11 cellular contexts compared by ENCODE assay signal in the genomic region with DNA sequence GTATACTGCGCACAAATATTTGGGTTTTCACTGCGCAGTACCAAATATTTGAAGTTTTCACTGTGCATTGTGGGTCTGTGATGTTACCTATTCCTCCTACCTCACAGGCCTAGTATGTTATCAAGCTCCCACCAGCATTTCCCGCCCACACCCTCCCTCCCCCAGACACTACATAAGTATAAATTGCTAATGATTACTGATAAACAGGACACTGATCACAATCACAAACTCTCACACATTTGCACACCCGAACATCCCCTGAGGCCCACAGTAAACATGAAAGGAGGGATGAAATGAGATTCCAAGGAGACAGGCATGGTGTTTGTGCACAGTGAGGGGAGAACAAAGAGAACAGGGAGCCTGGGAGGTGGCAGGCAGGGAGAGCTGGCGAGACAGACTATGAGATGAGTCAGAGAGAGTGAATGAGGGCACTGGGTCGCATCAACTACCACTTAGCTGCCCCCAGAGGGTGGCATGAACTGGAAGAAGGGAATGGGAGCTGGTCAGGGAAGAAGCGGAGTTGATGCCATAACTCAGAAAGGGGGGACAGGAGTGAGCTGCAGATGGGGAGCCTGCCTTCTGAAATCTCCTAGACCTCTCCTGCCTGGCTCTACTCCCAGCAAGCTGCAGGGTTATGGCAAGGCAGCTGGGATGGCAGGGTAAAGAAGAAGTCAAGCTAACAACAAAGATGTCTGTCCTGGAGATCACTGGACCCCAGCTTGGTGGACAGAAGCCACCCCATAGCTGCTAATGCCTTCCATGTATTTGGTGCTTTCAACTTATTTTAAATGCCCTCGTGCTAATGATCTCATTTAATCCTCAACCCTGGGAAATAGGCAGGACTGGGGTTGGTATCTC. TPM values are rescaled to one million over a fixed set of nuclear protein-coding genes. Genes with fewer than 3 reads are reported as not detected.
A peak's percentile ranks its signal among the peaks of the same experiment; 100 is the strongest.
DNase-seq lines count a peak whose midpoint lies in the region; ATAC-seq and TF ChIP-seq lines count a peak whose summit lies in the region.
"Had no signal": no experiment of that assay in that cellular context is flagged by ENCODE, and none has a peak within 500 bp of the region (broad histone marks: within the 10 kb centered on the region; RNA-seq: fewer than 3 reads in every experiment).

No MANE protein-coding gene starts in this region.

- H3K27me3 Mint-ChIP-seq in MCF 10A (ENCODE audit: insufficient read depth, unreplicated experiment) = no peaks in the 10 kb centered on the region

- no peaks in the 10 kb centered on the region for H3K4me1 ChIP-seq in breast epithelium
- H3K4me1 ChIP-seq in testis = peaks cover 6% of the 10 kb centered on the region

- H3K9me3 Mint-ChIP-seq in MCF 10A (ENCODE audit: unreplicated experiment) = no peaks in the 10 kb centered on the region

- H3K4me3 Mint-ChIP-seq in MCF 10A (ENCODE audit: unreplicated experiment) = no peak overlapping the region

- H3K27ac ChIP-seq in breast epithelium (no peak overlapping the region), testis (no peak overlapping the region)

- H3K4me3 ChIP-seq in breast epithelium (no peak overlapping the region), kidney epithelial cell (ENCODE audit: low read depth, low read length) (no peak overlapping the region), testis (no peak overlapping the region)

- no peaks in the 10 kb centered on the region for H3K36me3 Mint-ChIP-seq in MCF 10A (ENCODE audit: insufficient read depth, unreplicated experiment)

- 76 to 83% methylated on average over 8 of the region's 8 CpGs for WGBS in testis, 2 donors

- H3K4me1 Mint-ChIP-seq in MCF 10A (ENCODE audit: insufficient read depth, unreplicated experiment) = peaks cover 15% of the 10 kb centered on the region

- H3K27ac Mint-ChIP-seq in MCF 10A (ENCODE audit: low read depth, unreplicated experiment) = peak overlapping the region; percentile 2

- POLR2A ChIA-PET in MCF 10A (lab: Yijun Ruan, JAX) = interaction anchor here (0.9 kb wide), 1 partner anchor 9 kb away, joined by 3 read pairs; no protein-coding TSS in a partner anchor

- intact Hi-C loops in MCF 10A (cut with micrococcal nuclease) = no loop called here
- intact Hi-C loops in breast epithelium (cut with DNase I; ENCODE audit: low total_unique reads) = no loop called here
- intact Hi-C loops in testis (cut with DNase I; ENCODE audit: low total_unique reads) = no loop called here

- CTCF ChIA-PET in MCF 10A (lab: Yijun Ruan, JAX) = interaction anchor here (0.5 to 0.9 kb wide), 6 partner anchors 26 to 555 kb away, joined by 3 to 6 read pairs (median 4); no protein-coding TSS in a partner anchor

- no peak for TF ChIP-seq POLR2A in breast epithelium (IDR thresholded peaks at IDR 0.05)
- no peak for TF ChIP-seq POLR2A in testis (IDR thresholded peaks at IDR 0.05)

- TF ChIP-seq CTCF in MCF 10A (IDR thresholded peaks at IDR 0.05; ENCODE audit: unreplicated experiment) (no peak), breast epithelium (IDR thresholded peaks at IDR 0.05) (no peak), kidney epithelial cell (IDR thresholded peaks at IDR 0.05; ENCODE audit: insufficient read depth, low read length, poor library complexity, severe bottlenecking) (peak; percentile 2), testis (IDR thresholded peaks at IDR 0.05) (no peak)

- H3K9me3 ChIP-seq in breast epithelium (no peaks in the 10 kb centered on the region), testis (no peaks in the 10 kb centered on the region)

- H3K27me3 ChIP-seq in breast epithelium = no peaks in the 10 kb centered on the region
- H3K27me3 ChIP-seq in kidney epithelial cell (ENCODE audit: control insufficient read depth, insufficient read depth, low read length) = no peaks in the 10 kb centered on the region
- no peaks in the 10 kb centered on the region for H3K27me3 ChIP-seq in testis

- no TSS peak for BruUV-seq in MCF 10A (replicated peaks; lab: Mats Ljungman, UMichigan)

- H3K36me3 ChIP-seq in breast epithelium = no peaks in the 10 kb centered on the region
- no peaks in the 10 kb centered on the region for H3K36me3 ChIP-seq in kidney epithelial cell (ENCODE audit: control insufficient read depth, insufficient read depth, low read length)
- H3K36me3 ChIP-seq in testis (ENCODE audit: low read depth, missing control alignments) = no peaks in the 10 kb centered on the region

- DNase-seq in MCF 10A (ENCODE audit: unreplicated experiment) = no peak
- DNase-seq in breast epithelium (ENCODE audit: low spot score in 2 of 2) = no peak
- peak; percentile 46 for DNase-seq in amniotic epithelial cell (ENCODE audit: low read depth)
- DNase-seq in kidney epithelial cell (ENCODE audit: low read depth) = peak; percentile 62
- DNase-seq in activated T-cell treated with anti-CD3 and anti-CD28 coated beads for 4 hours = no peak
- no peak for DNase-seq in globus pallidus (ENCODE audit: low spot score)
- DNase-seq in testis = no peak
- DNase-seq: Kasumi-1, T-helper 2 cell had no signal

- no peak for ATAC-seq in HG03442 (IDR thresholded peaks at IDR 0.05; ENCODE audit: unreplicated experiment)
- ATAC-seq: sciatic nerve had no signal

RNA-seq across cellular contexts. Expression of a gene that starts 5.2 kb away (rescaled TPM):
- total RNA-seq in MCF 10A (2022) (0.91 and 2.0 TPM in 2 replicates), breast epithelium (10 to 100 TPM in 1 of 3 donors, 1 to 10 TPM in 2; 3.4 to 32.8 (median 6.0) TPM), kidney epithelial cell (58.3 and 75.9 TPM in 2 replicates), testis (1 to 10 TPM; 8.7 to 9.8 TPM)
- polyA plus RNA-seq in testis (ENCODE audit: insufficient read depth, low read depth, low replicate concordance) = 7.1 TPM

RNA-seq across cellular contexts. Expression of a gene that starts 56.8 kb away (rescaled TPM):
- total RNA-seq in MCF 10A (2022) (139 and 147 TPM in 2 replicates), breast epithelium (100 to 1,000 TPM in 2 of 3 donors, 10 to 100 TPM in 1; 82.6 to 101 (median 100) TPM), kidney epithelial cell (183 and 201 TPM in 2 replicates), testis (100 to 1,000 TPM in 1 of 2 donors, 10 to 100 TPM in 1; 96.8 to 112 TPM)
- polyA plus RNA-seq in testis (ENCODE audit: insufficient read depth, low read depth, low replicate concordance) = 74.8 TPM

Comparison
In these comparisons a context has a peak if more than half of its experiments do, and no peak if none do; other contexts are left out.
1. DNase-seq: peak in amniotic epithelial cell (single experiment) and kidney epithelial cell (single experiment); none in MCF 10A (single experiment), breast epithelium (0 of 2), activated T-cell treated with anti-CD3 and anti-CD28 coated beads for 4 hours (single experiment), globus pallidus (single experiment) and testis (single experiment).